1 cellular context compared by ENCODE assay signal in genomic region chr10:131978366-131978765, GRCh38.
TF ChIP-seq lines count a peak whose summit lies in the region.

No MANE protein-coding gene starts in this region.

TF ChIP-seq in GM12878, 131 proteins besides CTCF, POLR2A, EP300 and RAD21:
- no peak for TF ChIP-seq BMI1 (IDR thresholded peaks at IDR 0.05; ENCODE audit: borderline replicate concordance)
- no peak for TF ChIP-seq ZNF592 (IDR thresholded peaks at IDR 0.05)
- no peak for TF ChIP-seq PML (IDR thresholded peaks at IDR 0.05; ENCODE audit: low read length)
- no peak for TF ChIP-seq EED (IDR thresholded peaks at IDR 0.05; ENCODE audit: low read depth)
- TF ChIP-seq ESRRA (IDR thresholded peaks at IDR 0.05; ENCODE audit: low read length): no peak
- no peak for TF ChIP-seq ASH2L (IDR thresholded peaks at IDR 0.05; ENCODE audit: borderline replicate concordance, low read depth)
- no peak for TF ChIP-seq TBL1XR1 (IDR thresholded peaks at IDR 0.05; ENCODE audit: low read depth, low read length)
- no peak for TF ChIP-seq ZNF217 (IDR thresholded peaks at IDR 0.05)
- TF ChIP-seq BACH1 (IDR thresholded peaks at IDR 0.05; ENCODE audit: borderline replicate concordance): no peak
- TF ChIP-seq NR2C2 (IDR thresholded peaks at IDR 0.05; ENCODE audit: borderline replicate concordance, control insufficient read depth, insufficient read length, low read depth): no peak
- no peak for TF ChIP-seq IKZF1 (conservative IDR thresholded peaks at IDR 0.05)
- TF ChIP-seq ZNF622 (IDR thresholded peaks at IDR 0.05): no peak
- TF ChIP-seq CUX1 (IDR thresholded peaks at IDR 0.05; ENCODE audit: insufficient replicate concordance, low read depth, low read length): no peak
- TF ChIP-seq EGR1 (IDR thresholded peaks at IDR 0.05; ENCODE audit: borderline replicate concordance in 1 of 2, low read depth in 2 of 2, low read length in 2 of 2): no peak
- TF ChIP-seq YBX1 (IDR thresholded peaks at IDR 0.05): no peak
TF ChIP-seq in GM12878: peak in this region for 0.
